Comparison of ENCODE assay signal across 12 cellular contexts in genomic region chr3:127799476-127800222, GRCh38. TPM values are rescaled to one million over a fixed set of nuclear protein-coding genes. Genes with fewer than 3 reads are reported as not detected.
A peak's percentile ranks its signal among the peaks of the same experiment; 100 is the strongest.
DNase-seq lines count a peak whose midpoint lies in the region; ATAC-seq and TF ChIP-seq lines count a peak whose summit lies in the region.
"Had no signal": no experiment of that assay in that cellular context is flagged by ENCODE, and none has a peak within 500 bp of the region (broad histone marks: within the 10 kb centered on the region; RNA-seq: fewer than 3 reads in every experiment).

No MANE protein-coding gene starts in this region.

- no peak overlapping the region for H3K27ac ChIP-seq in tibial nerve
- H3K27ac ChIP-seq: 22Rv1 had no signal

- H3K9me3 ChIP-seq in tibial nerve = no peaks in the 10 kb centered on the region

- no peak for DNase-seq in T-helper 2 cell treated with Interferon-gamma antibody and Interleukin-4, amounts not matched to agents 5 μg/mL and 100 μg/mL, for 36 hours (ENCODE audit: low spot score)
- DNase-seq in T-helper 2 cell = no peak
- DNase-seq in RKO (ENCODE audit: low spot score) = peak; percentile 77
- peak; percentile 21 for DNase-seq in sciatic nerve (ENCODE audit: low spot score)
- no peak for DNase-seq in HT-29 (ENCODE audit: low spot score)
- DNase-seq in NCI-H128 (lab: John Stamatoyannopoulos, UW; ENCODE audit: unreplicated experiment) = no peak
- DNase-seq in tibial nerve (ENCODE audit: low spot score in 2 of 2) = no peak
- DNase-seq: central memory CD4-positive, alpha-beta T cell; NCI-H1694; retina had no signal

- H3K4me3 ChIP-seq in tibial nerve = no peak overlapping the region

- no peak for TF ChIP-seq EP300 in tibial nerve (IDR thresholded peaks at IDR 0.05)

- H3K27me3 Mint-ChIP-seq in T-helper 2 cell treated with Interferon-gamma antibody and Interleukin-4, amounts not matched to agents 5 μg/mL and 100 μg/mL, for 36 hours (ENCODE audit: low read depth) = peaks cover 8% of the 10 kb centered on the region

- no peak for TF ChIP-seq POLR2A in tibial nerve (IDR thresholded peaks at IDR 0.05)

- H3K36me3 Mint-ChIP-seq in T-helper 2 cell treated with Interferon-gamma antibody and Interleukin-4, amounts not matched to agents 5 μg/mL and 100 μg/mL, for 36 hours (ENCODE audit: low read depth) = peaks cover 4% of the 10 kb centered on the region

- H3K27ac Mint-ChIP-seq in T-helper 2 cell treated with Interferon-gamma antibody and Interleukin-4, amounts not matched to agents 5 μg/mL and 100 μg/mL, for 36 hours = peak overlapping the region; percentile 47

- peaks cover 5% of the 10 kb centered on the region for H3K9me3 Mint-ChIP-seq in T-helper 2 cell treated with Interferon-gamma antibody and Interleukin-4, amounts not matched to agents 5 μg/mL and 100 μg/mL, for 36 hours

- no peaks in the 10 kb centered on the region for H3K27me3 ChIP-seq in tibial nerve

- 79% methylated on average over 6 of the region's 6 CpGs for WGBS in tibial nerve, 2 donors

- peaks cover 0 to 18% (median 0%) of the 10 kb centered on the region in 3 donors for H3K36me3 ChIP-seq in tibial nerve

- H3K4me1 ChIP-seq in tibial nerve = peaks cover 0 to 50% (median 3%) of the 10 kb centered on the region in 4 donors

- no peak for TF ChIP-seq CTCF in tibial nerve (IDR thresholded peaks at IDR 0.05)

- H3K4me3 Mint-ChIP-seq in T-helper 2 cell treated with Interferon-gamma antibody and Interleukin-4, amounts not matched to agents 5 μg/mL and 100 μg/mL, for 36 hours = no peak overlapping the region

- ATAC-seq in esophagus mucosa (peak; percentile 71), sciatic nerve (no peak)

- intact Hi-C loops in sciatic nerve (cut with DNase I) = no loop called here

- H3K4me1 Mint-ChIP-seq in T-helper 2 cell treated with Interferon-gamma antibody and Interleukin-4, amounts not matched to agents 5 μg/mL and 100 μg/mL, for 36 hours (ENCODE audit: low read depth) = peaks cover 29% of the 10 kb centered on the region

RNA-seq across cellular contexts. Expression of gene MGLL, which starts 22.7 kb away (rescaled TPM):
- total RNA-seq in esophagus mucosa = 135 TPM
- total RNA-seq in sciatic nerve = 178 TPM
- total RNA-seq in HT-29 (2014; rRNA removed; shearing (Covaris generic)) = 83.6 and 95.0 TPM in 2 replicates
- total RNA-seq in tibial nerve = 10 to 100 TPM; 67.5 to 96.6 (median 86.1) TPM

Comparison
In these comparisons a context has a peak if more than half of its experiments do, and no peak if none do; other contexts are left out.
1. DNase-seq: peak in RKO (single experiment) and sciatic nerve (single experiment); none in T-helper 2 cell treated with Interferon-gamma antibody and Interleukin-4, amounts not matched to agents 5 μg/mL and 100 μg/mL, for 36 hours (single experiment), T-helper 2 cell (0 of 5), HT-29 (single experiment), NCI-H128 (single experiment) and tibial nerve (0 of 2).